Comparison of ENCODE assay signal across 31 cellular contexts in the genomic region with DNA sequence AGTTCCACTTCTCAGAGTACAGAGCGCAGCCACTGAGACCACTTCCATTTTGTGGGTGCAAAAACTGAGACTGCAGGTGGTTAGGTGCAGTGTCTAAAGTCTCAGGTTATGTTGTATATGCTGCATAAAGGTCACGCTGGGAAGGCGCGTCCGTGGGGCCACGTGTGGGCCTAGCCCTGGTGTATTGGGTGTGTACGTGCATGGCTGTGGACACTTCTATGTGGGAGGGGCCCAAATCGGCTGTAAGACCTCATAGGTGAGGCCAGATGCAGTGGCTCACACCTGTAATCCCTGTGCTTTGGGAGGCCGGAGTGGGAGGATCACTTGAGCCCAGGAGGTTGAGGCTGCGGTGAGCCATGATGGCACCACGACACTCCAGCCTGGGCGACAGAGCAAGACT. TPM values are rescaled to one million over a fixed set of nuclear protein-coding genes. Genes with fewer than 3 reads are reported as not detected.
"Had no signal": no experiment of that assay in that cellular context is flagged by ENCODE, and none has a peak within 500 bp of the region (broad histone marks: within the 10 kb centered on the region; RNA-seq: fewer than 3 reads in every experiment).

No MANE protein-coding gene starts in this region.

- DNase-seq: activated B cell treated with CpG ODN at 0.5 μM for 24 hours; activated CD4-positive, alpha-beta memory T cell treated with anti-CD3 and anti-CD28 coated beads for 36 hours; activated CD4-positive, alpha-beta T cell treated with anti-CD3 and anti-CD28 coated beads for 4 hours; activated CD4-positive, alpha-beta T cell treated with anti-CD3 and anti-CD28 coated beads, Interleukin-2, amount 10 ng/mL, durations not matched to agents 24 days and 14 days; activated CD4-positive, alpha-beta T cell treated with anti-CD3 and anti-CD28 coated beads, Interleukin-2, amount 50 U/mL, for 1 hour; activated CD4-positive, alpha-beta T cell treated with anti-CD3 and anti-CD28 coated beads, Interleukin-2, amount 50 U/mL, for 4 hours; activated CD4-positive, CD25-positive, alpha-beta regulatory T cell treated with anti-CD3 and anti-CD28 coated beads, Interleukin-2, amount 50 U/mL, for 72 hours; activated CD8-positive, alpha-beta memory T cell treated with anti-CD3 and anti-CD28 coated beads, Interleukin-2, amount 50 U/mL, for 4 hours; activated CD8-positive, alpha-beta T cell treated with anti-CD3 and anti-CD28 coated beads for 36 hours; activated effector memory CD4-positive, alpha-beta T cell treated with anti-CD3 and anti-CD28 coated beads, Interleukin-2, amount 50 U/mL, for 16 hours; activated gamma-delta T cell treated with Interleukin-2 at 50 U/mL for 16 hours; activated naive CD4-positive, alpha-beta T cell; activated naive CD4-positive, alpha-beta T cell treated with anti-CD3 and anti-CD28 coated beads for 36 hours; activated naive CD4-positive, alpha-beta T cell treated with anti-CD3 and anti-CD28 coated beads, Interleukin-2, amount 50 U/mL, for 16 hours; activated naive CD8-positive, alpha-beta T cell treated with anti-CD3 and anti-CD28 coated beads for 36 hours; activated T-cell treated with anti-CD3 and anti-CD28 coated beads for 4 hours; activated T-cell treated with anti-CD3 and anti-CD28 coated beads, Interleukin-2, amount 50 U/mL, for 1 hour; activated T-cell treated with anti-CD3 and anti-CD28 coated beads, Interleukin-2, amount 50 U/mL, for 4 hours; activated T-cell treated with anti-CD3 and anti-CD28 coated beads, Interleukin-2, amount 50 U/mL, for 72 hours; adrenal gland; amniotic stem cell; aorta; caudate nucleus; cerebellar nuclear complex; T-helper 1 cell; T-helper 2 cell; T-helper 9 cell had no signal

- H3K4me3 ChIP-seq: adrenal gland, cardiac muscle cell had no signal

- H3K36me3 ChIP-seq: adrenal gland, cardiac muscle cell had no signal

- H3K9me3 ChIP-seq: adrenal gland had no signal

- ATAC-seq: activated CD8-positive, alpha-beta T cell treated with anti-CD3 and anti-CD28 coated beads for 36 hours; activated naive CD4-positive, alpha-beta T cell treated with anti-CD3 and anti-CD28 coated beads, Interleukin-2, amount 50 U/mL, for 72 hours; activated T-cell treated with anti-CD3 and anti-CD28 coated beads, Interleukin-2, amount 50 U/mL, for 4 hours; activated T-cell treated with anti-CD3 and anti-CD28 coated beads, Interleukin-2, amount 50 U/mL, for 72 hours; activated T-helper 17 cell treated with anti-CD3 and anti-CD28 coated beads, Interleukin-2, amount 50 U/mL, for 72 hours had no signal

- H3K27me3 ChIP-seq: adrenal gland, cardiac muscle cell had no signal

- H3K27ac ChIP-seq: adrenal gland, cardiac muscle cell, VCaP had no signal

RNA-seq across cellular contexts. Expression of gene GRID2IP, which starts 37.7 kb away (rescaled TPM):
- total RNA-seq: activated CD4-positive, alpha-beta T cell treated with anti-CD3 and anti-CD28 coated beads, Interleukin-2, amount 10 ng/mL, durations not matched to agents 24 days and 14 days had no signal
